In the genomic region with DNA sequence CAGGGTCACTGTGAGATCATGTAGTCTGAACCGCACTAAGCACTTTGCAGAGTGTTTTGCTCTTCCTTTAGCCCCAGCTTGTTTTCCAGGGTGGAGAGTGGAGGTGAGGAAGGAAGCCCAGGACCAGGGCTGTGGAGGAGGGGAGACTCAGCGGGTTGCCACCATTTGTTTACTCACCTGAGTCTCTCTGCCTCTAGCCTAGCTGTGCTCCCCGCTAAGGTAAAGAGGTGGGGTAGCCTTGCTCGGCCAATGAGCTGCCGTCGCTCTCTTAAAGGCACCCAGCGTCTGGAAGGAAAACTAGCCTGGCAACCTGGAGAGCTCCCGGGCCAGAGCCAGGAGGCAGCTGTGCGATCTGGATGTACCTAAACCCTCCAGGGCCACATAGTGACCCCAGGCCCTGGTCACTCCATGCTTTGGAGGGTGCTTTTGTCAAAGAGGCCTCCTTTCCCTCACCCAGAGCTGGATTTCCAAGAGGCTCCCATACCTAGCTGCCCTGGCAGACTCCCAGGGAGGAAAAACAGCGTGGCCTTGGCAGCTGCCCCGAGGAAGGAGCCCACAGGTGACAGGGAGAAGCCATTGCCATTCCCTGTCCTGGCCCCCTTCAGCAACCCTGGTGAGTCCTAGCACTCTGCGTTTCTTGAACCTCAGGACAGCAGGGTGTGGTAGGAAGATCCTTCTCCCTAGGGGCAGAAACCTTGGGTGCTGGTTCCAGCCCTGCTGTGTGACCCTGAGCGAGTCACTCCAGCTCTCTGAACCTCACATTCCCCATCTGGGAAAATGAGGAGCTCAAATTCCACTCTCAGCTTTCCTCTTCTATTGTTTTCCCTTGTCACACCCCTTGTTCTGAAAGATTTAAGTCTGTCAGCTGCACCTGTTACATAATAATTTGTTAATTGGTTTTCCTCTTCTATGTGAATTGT, we compare ENCODE assay signal across 9 cellular contexts. TPM values are rescaled to one million over a fixed set of nuclear protein-coding genes. Genes with fewer than 3 reads are reported as not detected.
DNase-seq lines count a peak whose midpoint lies in the region; ATAC-seq and TF ChIP-seq lines count a peak whose summit lies in the region.
"Had no signal": no experiment of that assay in that cellular context is flagged by ENCODE, and none has a peak within 500 bp of the region (broad histone marks: within the 10 kb centered on the region; RNA-seq: fewer than 3 reads in every experiment).

No MANE protein-coding gene starts in this region.

- TF ChIP-seq POLR2A in gastrocnemius medialis (IDR thresholded peaks at IDR 0.05), result no peak

- H3K4me2 ChIP-seq in GM23248 (ENCODE audit: unreplicated experiment), result no peak overlapping the region

- 0 out of 2 replicates have a peak, but pooled peaks cover 10% of the 10 kb centered on the region for H3F3A ChIP-seq in GM23248 (ENCODE audit: insufficient read depth)

- no peak overlapping the region for H2AFZ ChIP-seq in GM23248

- intact Hi-C loops in gastrocnemius medialis (cut with DNase I; ENCODE audit: low total_unique reads) (no loop called here), head of caudate nucleus (cut with DNase I) (no loop called here)

- 24% methylated on average over 13 of the region's 13 CpGs for WGBS in HUES64
- WGBS in iPS DF 6.9 (ENCODE audit: insufficient coverage, insufficient read length), result no CpG with 5 or more reads among the region's 13 CpGs
- 85 to 86% methylated on average over 13 of the region's 13 CpGs for WGBS in GM23248 (ENCODE audit: low coverage in 1 of 2, low lambda C conversion rate in 2 of 2, missing lambda C conversion rate in 2 of 2), 2 experiments

- H3K4me1 ChIP-seq in HUES64 (ENCODE audit: insufficient read depth, low read length), result peaks cover 31% of the 10 kb centered on the region
- H3K4me1 ChIP-seq in iPS DF 6.9 (ENCODE audit: control insufficient read depth, insufficient read depth, low read length), result peaks cover 9% of the 10 kb centered on the region; the same call in 1 of the 2 replicates
- H3K4me1 ChIP-seq in gastrocnemius medialis, result peaks cover 6 to 18% of the 10 kb centered on the region in 2 donors
- H3K4me1 ChIP-seq in GM23248 (ENCODE audit: insufficient read depth), result peaks cover 28% of the 10 kb centered on the region

- peak; percentile 33 for DNase-seq in NCI-H526 treated with DMSO at 0.1 percent for 48 hours (lab: John Stamatoyannopoulos, UW)
- DNase-seq in iPS DF 6.9 (ENCODE audit: low read depth, low spot score), result peak; percentile 90
- DNase-seq in gastrocnemius medialis, result no peak
- no peak for DNase-seq in medulla oblongata (ENCODE audit: extremely low spot score)
- no peak for DNase-seq in head of caudate nucleus
- DNase-seq in GM23248, result no peak
- DNase-seq: activated naive CD8-positive, alpha-beta T cell treated with anti-CD3 and anti-CD28 coated beads, Interleukin-2, amount 50 U/mL, for 24 hours; foreskin melanocyte had no signal

- no peaks in the 10 kb centered on the region for H4K20me1 ChIP-seq in GM23248 (ENCODE audit: insufficient read depth)

- H3K27me3 ChIP-seq in HUES64 (ENCODE audit: insufficient read depth, low read length) (no peaks in the 10 kb centered on the region), iPS DF 6.9 (ENCODE audit: control insufficient read depth, insufficient read depth, low read length) (no peaks in the 10 kb centered on the region), gastrocnemius medialis (no peaks in the 10 kb centered on the region), GM23248 (replicated peaks; ENCODE audit: insufficient read depth) (no peaks in the 10 kb centered on the region)

- in situ Hi-C loops in gastrocnemius medialis (cut with MboI; ENCODE audit: low sequenced_read_pairs in 4 of 4) (no loop called here), GM23248 (cut with MboI) (no loop called here)

- no peaks in the 10 kb centered on the region for H3K9me2 ChIP-seq in GM23248 (ENCODE audit: insufficient read depth)

- H3K79me2 ChIP-seq in GM23248 (ENCODE audit: insufficient read depth), result no peaks in the 10 kb centered on the region

- TF ChIP-seq CTCF in gastrocnemius medialis (IDR thresholded peaks at IDR 0.05 in 4 of 5, conservative IDR thresholded peaks at IDR 0.05 in 1 of 5), result no peak

- H3K4me3 ChIP-seq in HUES64 (ENCODE audit: low read length) (peak overlapping the region; percentile 42), iPS DF 6.9 (ENCODE audit: low read length) (peak overlapping the region; percentile 6; the same call in 1 of the 2 replicates), gastrocnemius medialis (no peak overlapping the region), GM23248 (no peak overlapping the region)

- H3K9ac ChIP-seq in HUES64 (ENCODE audit: low read depth, low read length) (peak overlapping the region; percentile 25; the same call in 1 of the 2 replicates), GM23248 (no peak overlapping the region)

- H3K36me3 ChIP-seq in HUES64 (ENCODE audit: insufficient read depth, low read length) (no peaks in the 10 kb centered on the region), iPS DF 6.9 (ENCODE audit: control insufficient read depth, insufficient read depth, low read length) (no peaks in the 10 kb centered on the region), gastrocnemius medialis (no peaks in the 10 kb centered on the region), GM23248 (ENCODE audit: low read depth) (no peaks in the 10 kb centered on the region)

- H3K27ac ChIP-seq in HUES64 (ENCODE audit: low read depth, low read length) (peak overlapping the region; percentile 83), iPS DF 6.9 (ENCODE audit: low read length) (no peak overlapping the region), gastrocnemius medialis (peak overlapping the region in 1 of 4 donors; percentile 37), GM23248 (no peak overlapping the region)

- peak; percentile 10 to 39 for ATAC-seq in gastrocnemius medialis
- ATAC-seq: activated naive CD8-positive, alpha-beta T cell treated with anti-CD3 and anti-CD28 coated beads, Interleukin-2, amount 50 U/mL, for 24 hours had no signal

- H3K9me3 ChIP-seq in HUES64 (ENCODE audit: insufficient read depth, low read depth, low read length) (no peaks in the 10 kb centered on the region), iPS DF 6.9 (ENCODE audit: control insufficient read depth, insufficient read depth, low read length) (no peaks in the 10 kb centered on the region), gastrocnemius medialis (no peaks in the 10 kb centered on the region), GM23248 (ENCODE audit: low read depth) (no peaks in the 10 kb centered on the region)

RNA-seq across cellular contexts. Expression of a gene that starts 42.4 kb away (rescaled TPM):
- 140 TPM for polyA plus RNA-seq in HUES64 (2013, experiment 1 of 2)
- 130 TPM for polyA plus RNA-seq in HUES64 (2013, experiment 2 of 2)
- 100 to 1,000 TPM in 3 of 4 donors, 10 to 100 TPM in 1; 77.8 to 125 (median 119) TPM for total RNA-seq in gastrocnemius medialis
- total RNA-seq in GM23248 (2014; rRNA removed; shearing (Covaris generic)), result 59.9 and 81.9 TPM in 2 replicates
- 30.2 and 33.8 TPM in 2 replicates for polyA plus RNA-seq in GM23248 (2016; fragmentation: Nextera tagmentation; extraction: Ambion mirVana)

Comparison
In these comparisons a context has a peak if more than half of its experiments do, and no peak if none do; other contexts are left out.
1. H3K4me3 ChIP-seq: peak in HUES64 (single experiment) and iPS DF 6.9 (single experiment); none in gastrocnemius medialis (0 of 4) and GM23248 (single experiment).
2. DNase-seq: peak in NCI-H526 treated with DMSO at 0.1 percent for 48 hours (single experiment) and iPS DF 6.9 (single experiment); none in gastrocnemius medialis (0 of 2), medulla oblongata (single experiment), head of caudate nucleus (0 of 42) and GM23248 (single experiment).